ENCODE assay signal across 10 cellular contexts in the genomic region with DNA sequence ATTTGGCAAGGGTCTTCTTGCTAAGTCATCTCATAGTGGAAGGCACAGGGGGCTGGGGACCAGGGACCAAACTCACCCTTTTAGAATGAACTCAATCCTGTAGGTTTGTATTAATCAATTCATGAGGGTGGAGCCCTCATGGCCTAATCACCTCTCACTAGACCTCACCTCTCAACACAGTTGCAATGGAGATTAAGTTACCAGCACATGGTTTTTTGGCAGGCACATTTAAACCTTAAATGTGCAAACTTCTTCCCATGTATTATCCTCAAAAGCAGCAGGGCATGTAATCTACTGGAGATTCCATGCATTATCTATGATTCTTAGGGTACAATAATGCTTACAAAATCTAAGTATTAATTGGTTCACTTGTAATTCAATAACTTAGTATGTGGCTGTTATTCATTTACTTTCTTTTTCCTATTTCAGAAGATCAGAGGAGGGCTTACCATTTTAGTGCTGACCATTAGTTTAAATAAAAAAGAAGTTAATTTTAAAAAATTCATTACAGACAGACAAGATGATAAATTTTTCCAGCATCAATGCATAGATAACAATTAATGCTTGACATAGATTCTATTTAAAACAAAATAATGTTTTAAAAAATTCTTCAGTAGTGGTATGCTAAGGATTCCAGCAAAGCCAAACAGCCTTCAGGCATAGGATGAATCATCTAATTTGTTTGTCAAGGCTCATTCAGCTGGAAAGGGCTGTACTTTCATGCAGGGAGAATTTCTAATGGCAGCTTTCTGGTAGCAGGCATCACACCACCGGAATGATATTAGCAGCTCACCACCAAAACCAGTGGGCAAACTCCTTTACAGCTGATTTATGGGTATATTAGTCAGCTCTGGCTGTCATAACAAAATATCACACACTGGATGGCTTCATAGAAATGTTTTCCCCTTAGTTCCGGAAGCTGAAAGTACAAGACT.
DNase-seq lines count a peak whose midpoint lies in the region; ATAC-seq lines count a peak whose summit lies in the region.
"Had no signal": no experiment of that assay in that cellular context is flagged by ENCODE, and none has a peak within 500 bp of the region (broad histone marks: within the 10 kb centered on the region; RNA-seq: fewer than 3 reads in every experiment).

No MANE protein-coding gene starts in this region.

- H2AFZ ChIP-seq in neuronal stem cell (ENCODE audit: low read length), result peak overlapping the region; percentile 82

- no peaks in the 10 kb centered on the region for H3K4me1 Mint-ChIP-seq in stimulated activated naive CD8-positive, alpha-beta T cell treated with anti-CD3 and anti-CD28 coated beads, Interleukin-15, amount 100 ng/mL, for 72 hours

- H3K27me3 ChIP-seq in neuronal stem cell (ENCODE audit: control insufficient read depth in 3 of 3, insufficient read depth in 3 of 3, low read depth in 1 of 3, low read length in 3 of 3), result no peaks in the 10 kb centered on the region

- no peaks in the 10 kb centered on the region for H3K9me3 ChIP-seq in neuronal stem cell (replicated peaks in 1 of 2; ENCODE audit: control insufficient read depth in 2 of 2, insufficient read depth in 1 of 2, low read depth in 1 of 2, low read length in 2 of 2)

- H4K91ac ChIP-seq in neuronal stem cell (ENCODE audit: low read depth, low read length, poor library complexity), result no peak overlapping the region

- no peaks in the 10 kb centered on the region for H3K79me1 ChIP-seq in neuronal stem cell (ENCODE audit: low read depth, low read length)

- H3K9me3 Mint-ChIP-seq in stimulated activated naive CD8-positive, alpha-beta T cell treated with anti-CD3 and anti-CD28 coated beads, Interleukin-15, amount 100 ng/mL, for 72 hours, result peaks cover 0 to 6% of the 10 kb centered on the region in 2 donors
- H3K9me3 Mint-ChIP-seq: activated naive CD4-positive, alpha-beta T cell treated with anti-CD3 and anti-CD28 coated beads for 36 hours had no signal

- intact Hi-C loops in left ventricle myocardium superior (cut with micrococcal nuclease), result no loop called here

- no peak overlapping the region for H2BK120ac ChIP-seq in neuronal stem cell (ENCODE audit: low read depth, low read length)

- DNase-seq in Daoy (ENCODE audit: low read depth) (peak; percentile 93), NCI-H2196 (lab: John Stamatoyannopoulos, UW; ENCODE audit: unreplicated experiment) (peak; percentile 42), cerebellar cortex (ENCODE audit: low spot score) (peak; percentile 4), neuronal stem cell (ENCODE audit: low spot score) (peak; percentile 20), left ventricle myocardium superior (no peak)
- no peak for DNase-seq in stimulated activated naive CD8-positive, alpha-beta T cell treated with anti-CD3 and anti-CD28 coated beads, Interleukin-15, amount 100 ng/mL, for 72 hours
- DNase-seq in activated CD4-positive, alpha-beta T cell treated with anti-CD3 and anti-CD28 coated beads, Interleukin-2, amount 50 U/mL, for 1 hour, result no peak
- DNase-seq: activated naive CD4-positive, alpha-beta T cell treated with anti-CD3 and anti-CD28 coated beads for 36 hours; NCI-H187 had no signal

- no peak overlapping the region for H2BK5ac ChIP-seq in neuronal stem cell (ENCODE audit: low read length)

- no CpG with 5 or more reads among the region's 2 CpGs for WGBS in neuronal stem cell (ENCODE audit: extremely low coverage in 2 of 2, insufficient read length in 2 of 2, insufficient replicate concordance in 1 of 2), 2 donors

- H3K4me2 ChIP-seq in neuronal stem cell (ENCODE audit: insufficient read depth, low read length, poor library complexity, severe bottlenecking), result no peak overlapping the region

- no peak overlapping the region for H4K8ac ChIP-seq in neuronal stem cell (ENCODE audit: low read depth, low read length)

- no peak for ATAC-seq in stimulated activated naive CD8-positive, alpha-beta T cell treated with anti-CD3 and anti-CD28 coated beads, Interleukin-15, amount 100 ng/mL, for 72 hours
- ATAC-seq in left ventricle myocardium superior (no peak), GM21529 (IDR thresholded peaks at IDR 0.05; ENCODE audit: unreplicated experiment) (no peak)

- no peak overlapping the region for H3K9ac ChIP-seq in neuronal stem cell (ENCODE audit: low read depth, low read length, poor library complexity)

- H3K27me3 Mint-ChIP-seq in stimulated activated naive CD8-positive, alpha-beta T cell treated with anti-CD3 and anti-CD28 coated beads, Interleukin-15, amount 100 ng/mL, for 72 hours, result no peaks in the 10 kb centered on the region

- H3K23ac ChIP-seq in neuronal stem cell (ENCODE audit: low read depth, low read length, poor library complexity), result no peak overlapping the region

- no peaks in the 10 kb centered on the region for H3K36me3 ChIP-seq in neuronal stem cell (replicated peaks in 1 of 2; ENCODE audit: control insufficient read depth in 2 of 2, insufficient read depth in 2 of 2, low read length in 2 of 2)

- no peak overlapping the region for H3K4me3 Mint-ChIP-seq in stimulated activated naive CD8-positive, alpha-beta T cell treated with anti-CD3 and anti-CD28 coated beads, Interleukin-15, amount 100 ng/mL, for 72 hours
- H3K4me3 Mint-ChIP-seq: activated naive CD4-positive, alpha-beta T cell treated with anti-CD3 and anti-CD28 coated beads for 36 hours had no signal

- no peak overlapping the region for H3K27ac ChIP-seq in neuronal stem cell (replicated peaks; ENCODE audit: low read length)

- H3K4me1 ChIP-seq in neuronal stem cell (ENCODE audit: control insufficient read depth in 2 of 2, insufficient read depth in 1 of 2, low read depth in 1 of 2, low read length in 2 of 2), result peaks cover 9 to 15% of the 10 kb centered on the region in 2 donors

- H3K4ac ChIP-seq in neuronal stem cell (ENCODE audit: low read length), result no peak overlapping the region

- H3K18ac ChIP-seq in neuronal stem cell (ENCODE audit: low read length), result no peak overlapping the region

- no peak overlapping the region for H3K14ac ChIP-seq in neuronal stem cell (ENCODE audit: low read length)

- no peak overlapping the region for H2BK15ac ChIP-seq in neuronal stem cell (ENCODE audit: low read length)

- no peak overlapping the region for H3K27ac Mint-ChIP-seq in stimulated activated naive CD8-positive, alpha-beta T cell treated with anti-CD3 and anti-CD28 coated beads, Interleukin-15, amount 100 ng/mL, for 72 hours
- H3K27ac Mint-ChIP-seq: activated naive CD4-positive, alpha-beta T cell treated with anti-CD3 and anti-CD28 coated beads for 36 hours had no signal

- H2BK12ac ChIP-seq in neuronal stem cell (ENCODE audit: low read length), result no peak overlapping the region

- H2AK5ac ChIP-seq in neuronal stem cell (ENCODE audit: low read depth, low read length), result no peak overlapping the region

- no peak overlapping the region for H3K4me3 ChIP-seq in neuronal stem cell (ENCODE audit: low read length in 2 of 2)

Comparison
In these comparisons a context has a peak if more than half of its experiments do, and no peak if none do; other contexts are left out.
1. DNase-seq: peak in Daoy (single experiment), NCI-H2196 (single experiment), cerebellar cortex (single experiment) and neuronal stem cell (single experiment); none in stimulated activated naive CD8-positive, alpha-beta T cell treated with anti-CD3 and anti-CD28 coated beads, Interleukin-15, amount 100 ng/mL, for 72 hours (0 of 2), activated CD4-positive, alpha-beta T cell treated with anti-CD3 and anti-CD28 coated beads, Interleukin-2, amount 50 U/mL, for 1 hour (single experiment) and left ventricle myocardium superior (single experiment).